ENCODE assay signal across 18 cellular contexts in genomic region chr1:160577661-160578060, GRCh38. TPM values are rescaled to one million over a fixed set of nuclear protein-coding genes. Genes with fewer than 3 reads are reported as not detected.
A peak's percentile ranks its signal among the peaks of the same experiment; 100 is the strongest.
DNase-seq lines count a peak whose midpoint lies in the region; ATAC-seq, FAIRE-seq and TF ChIP-seq lines count a peak whose summit lies in the region.
"Had no signal": no experiment of that assay in that cellular context is flagged by ENCODE, and none has a peak within 500 bp of the region (broad histone marks: within the 10 kb centered on the region; RNA-seq: fewer than 3 reads in every experiment).

No MANE protein-coding gene starts in this region.

- CTCF ChIA-PET in activated CD8-positive, alpha-beta memory T cell treated with anti-CD3 and anti-CD28 coated beads, Interleukin-2, amount 10 ng/mL, durations not matched to agents 7 days and 5 days (lab: Charles Lee) = interaction anchor here (1.1 to 7.9 kb wide), 8 partner anchors 9 to 140 kb away, joined by 3 to 120 read pairs (median 5); no protein-coding TSS in a partner anchor
- CTCF ChIA-PET in K562 (lab: Yijun Ruan, JAX; ENCODE audit: low intra/inter-chr PET ratio) = no interaction called here

- H3K27me3 ChIP-seq in OCI-LY1 (ENCODE audit: insufficient read depth, low read length) = no peaks in the 10 kb centered on the region
- H3K27me3 ChIP-seq in K562 (ENCODE audit: control insufficient read depth in 2 of 2, insufficient read depth in 2 of 2, low read length in 2 of 2) = no peaks in the 10 kb centered on the region
- no peaks in the 10 kb centered on the region for H3K27me3 ChIP-seq in small intestine (ENCODE audit: control insufficient read depth in 2 of 2, insufficient read depth in 2 of 2, low read length in 2 of 2)

- H3K9me3 ChIP-seq in OCI-LY1 (ENCODE audit: low read length) (no peaks in the 10 kb centered on the region), K562 (replicated peaks; ENCODE audit: control insufficient read depth, insufficient read depth, low read depth, low read length) (no peaks in the 10 kb centered on the region), small intestine (ENCODE audit: control insufficient read depth, low read depth) (no peaks in the 10 kb centered on the region)

- TF ChIP-seq EP300 in K562 (IDR thresholded peaks at IDR 0.05; ENCODE audit: low read length) = no peak

- H3K36me3 ChIP-seq in OCI-LY1 (ENCODE audit: insufficient read depth, low read length) (no peaks in the 10 kb centered on the region), K562 (ENCODE audit: control insufficient read depth, insufficient read depth, low read length) (no peaks in the 10 kb centered on the region), small intestine (ENCODE audit: control insufficient read depth in 2 of 2, insufficient read depth in 2 of 2, low read length in 2 of 2) (no peaks in the 10 kb centered on the region)
- H3K36me3 ChIP-seq: WERI-Rb-1 had no signal

- H3K27ac ChIP-seq in OCI-LY1 (ENCODE audit: low read depth, low read length, poor library complexity, severe bottlenecking) (peak overlapping the region; percentile 77), K562 (ENCODE audit: extremely low read depth, low read depth, low read length) (no peak overlapping the region), small intestine (ENCODE audit: low read depth in 1 of 2, low read length in 1 of 2) (no peak overlapping the region), caudate nucleus (ENCODE audit: low read depth, low read length) (no peak overlapping the region)
- H3K27ac ChIP-seq: SK-N-MC, WERI-Rb-1 had no signal

- peak overlapping the region; percentile 87 for H3K4me3 Mint-ChIP-seq in activated CD8-positive, alpha-beta memory T cell treated with anti-CD3 and anti-CD28 coated beads, Interleukin-2, amount 10 ng/mL, durations not matched to agents 7 days and 5 days
- peak overlapping the region; percentile 82 for H3K4me3 Mint-ChIP-seq in stimulated activated memory B cell treated with anti-CD40 and anti-IgM and Interleukin-4, amounts not matched to agents 10 μg/mL and 1 μg/mL and 100 μg/mL, for 72 hours
- H3K4me3 Mint-ChIP-seq: endodermal cell, nephron had no signal

- H3K4me2 ChIP-seq in OCI-LY1 (ENCODE audit: low read length) (peak overlapping the region; percentile 87), K562 (ENCODE audit: insufficient read depth, low read length) (no peak overlapping the region)

- intact Hi-C loops in K562 (cut with micrococcal nuclease) = no loop called here

- ATAC-seq in activated CD8-positive, alpha-beta memory T cell treated with anti-CD3 and anti-CD28 coated beads, Interleukin-2, amount 10 ng/mL, durations not matched to agents 7 days and 5 days = no peak
- ATAC-seq in K562 (no peak), GM19351 (IDR thresholded peaks at IDR 0.05; ENCODE audit: unreplicated experiment) (no peak)
- ATAC-seq in stimulated activated memory B cell treated with anti-CD40 and anti-IgM and Interleukin-4, amounts not matched to agents 10 μg/mL and 1 μg/mL and 100 μg/mL, for 72 hours = no peak
- ATAC-seq: left lobe of liver had no signal

- H3K36me3 Mint-ChIP-seq in activated CD8-positive, alpha-beta memory T cell treated with anti-CD3 and anti-CD28 coated beads, Interleukin-2, amount 10 ng/mL, durations not matched to agents 7 days and 5 days = peaks cover 19% of the 10 kb centered on the region
- H3K36me3 Mint-ChIP-seq in stimulated activated memory B cell treated with anti-CD40 and anti-IgM and Interleukin-4, amounts not matched to agents 10 μg/mL and 1 μg/mL and 100 μg/mL, for 72 hours = peaks cover 21% of the 10 kb centered on the region

- H3K79me2 ChIP-seq in OCI-LY1 (ENCODE audit: insufficient read depth, low read length) (peaks cover 10% of the 10 kb centered on the region; the same call in 1 of the 2 replicates), K562 (ENCODE audit: control insufficient read depth, insufficient read depth, low read length) (no peaks in the 10 kb centered on the region)

- no peak for DNase-seq in activated CD8-positive, alpha-beta memory T cell treated with anti-CD3 and anti-CD28 coated beads, Interleukin-2, amount 10 ng/mL, durations not matched to agents 7 days and 5 days
- DNase-seq in activated CD8-positive, alpha-beta memory T cell treated with anti-CD3 and anti-CD28 coated beads, Interleukin-2, amount 50 U/mL, for 4 hours = no peak
- DNase-seq in K562 (ENCODE audit: extremely low read depth in 1 of 4, low spot score in 3 of 4) (no peak), small intestine (no peak), caudate nucleus (lab: John Stamatoyannopoulos, UW) (no peak)
- DNase-seq: endodermal cell, NCI-H1092, NCI-H2171, WERI-Rb-1 had no signal

- no peaks in the 10 kb centered on the region for H3F3A ChIP-seq in OCI-LY1 (ENCODE audit: insufficient read depth, low read length)

- TF ChIP-seq POLR2A in K562 (conservative IDR thresholded peaks at IDR 0.05) = no peak

- H3K27me3 Mint-ChIP-seq in activated CD8-positive, alpha-beta memory T cell treated with anti-CD3 and anti-CD28 coated beads, Interleukin-2, amount 10 ng/mL, durations not matched to agents 7 days and 5 days = no peaks in the 10 kb centered on the region
- H3K27me3 Mint-ChIP-seq in stimulated activated memory B cell treated with anti-CD40 and anti-IgM and Interleukin-4, amounts not matched to agents 10 μg/mL and 1 μg/mL and 100 μg/mL, for 72 hours = no peaks in the 10 kb centered on the region

- POLR2A ChIA-PET in K562 (lab: Yijun Ruan, JAX) = interaction anchor here (0.8 to 1.9 kb wide), 3 partner anchors 9 to 35 kb away, joined by 3 to 6 read pairs (median 4); no protein-coding TSS in a partner anchor

- no peaks in the 10 kb centered on the region for H3K9me2 ChIP-seq in OCI-LY1 (ENCODE audit: low read depth, low read length)

- TF ChIP-seq RAD21 in K562 (CRISPR knock-in tag; conservative IDR thresholded peaks at IDR 0.05 in 1 of 2, IDR thresholded peaks at IDR 0.05 in 1 of 2) = no peak

- H3K4me1 ChIP-seq in OCI-LY1 (ENCODE audit: insufficient read depth, low read length, severe bottlenecking) (peaks cover 63% of the 10 kb centered on the region), K562 (replicated peaks in 1 of 2; ENCODE audit: control insufficient read depth in 2 of 2, insufficient read depth in 2 of 2, low read length in 2 of 2) (peaks cover 3 to 73% of the 10 kb centered on the region in 2 experiments; a peak in 4 of 5 replicates), small intestine (ENCODE audit: control insufficient read depth in 2 of 2, insufficient read depth in 1 of 2, low read depth in 1 of 2, low read length in 1 of 2) (no peaks in the 10 kb centered on the region)

- TF ChIP-seq CTCF in OCI-LY1 (IDR thresholded peaks at IDR 0.05; ENCODE audit: low read length) = no peak
- no peak for TF ChIP-seq CTCF in K562 (IDR thresholded peaks at IDR 0.05 in 2 of 3, conservative IDR thresholded peaks at IDR 0.05 in 1 of 3; ENCODE audit: insufficient read depth in 2 of 3, low read depth in 1 of 3, low read length in 3 of 3)

- peak overlapping the region; percentile 97 for H3K27ac Mint-ChIP-seq in activated CD8-positive, alpha-beta memory T cell treated with anti-CD3 and anti-CD28 coated beads, Interleukin-2, amount 10 ng/mL, durations not matched to agents 7 days and 5 days
- peak overlapping the region; percentile 84 for H3K27ac Mint-ChIP-seq in stimulated activated memory B cell treated with anti-CD40 and anti-IgM and Interleukin-4, amounts not matched to agents 10 μg/mL and 1 μg/mL and 100 μg/mL, for 72 hours
- H3K27ac Mint-ChIP-seq: endodermal cell, nephron had no signal

- H3K9ac ChIP-seq in OCI-LY1 (ENCODE audit: low read length) = peak overlapping the region; percentile 82
- no peak overlapping the region for H3K9ac ChIP-seq in K562 (ENCODE audit: insufficient read depth in 1 of 2, low read depth in 2 of 2, low read length in 2 of 2)

- in situ Hi-C loops in K562 (cut with MboI) = no loop called here

- H3K4me1 Mint-ChIP-seq in activated CD8-positive, alpha-beta memory T cell treated with anti-CD3 and anti-CD28 coated beads, Interleukin-2, amount 10 ng/mL, durations not matched to agents 7 days and 5 days = peaks cover 64% of the 10 kb centered on the region
- peaks cover 74% of the 10 kb centered on the region for H3K4me1 Mint-ChIP-seq in stimulated activated memory B cell treated with anti-CD40 and anti-IgM and Interleukin-4, amounts not matched to agents 10 μg/mL and 1 μg/mL and 100 μg/mL, for 72 hours
- H3K4me1 Mint-ChIP-seq: endodermal cell, nephron had no signal

- H3K9me3 Mint-ChIP-seq in activated CD8-positive, alpha-beta memory T cell treated with anti-CD3 and anti-CD28 coated beads, Interleukin-2, amount 10 ng/mL, durations not matched to agents 7 days and 5 days (ENCODE audit: low read depth) = no peaks in the 10 kb centered on the region
- H3K9me3 Mint-ChIP-seq in stimulated activated memory B cell treated with anti-CD40 and anti-IgM and Interleukin-4, amounts not matched to agents 10 μg/mL and 1 μg/mL and 100 μg/mL, for 72 hours = no peaks in the 10 kb centered on the region
- H3K9me3 Mint-ChIP-seq: endodermal cell had no signal

- no peaks in the 10 kb centered on the region for H4K20me1 ChIP-seq in OCI-LY1 (ENCODE audit: insufficient read depth, low read length)
- H4K20me1 ChIP-seq in K562 (replicated peaks; ENCODE audit: control insufficient read depth, insufficient read depth, low read length) = no peaks in the 10 kb centered on the region

- H3K9me1 ChIP-seq in K562 (ENCODE audit: control insufficient read depth, insufficient read depth, low read length) = no peaks in the 10 kb centered on the region

- FAIRE-seq in K562 (lab: Jason Lieb, UNC) (no peak), small intestine (lab: Jason Lieb, UNC) (no peak)
- FAIRE-seq: G401.6, HTR-8/SVneo had no signal

- H3K4me3 ChIP-seq in OCI-LY1 (ENCODE audit: low read depth, low read length, poor library complexity, severe bottlenecking) (peak overlapping the region; percentile 67), K562 (no peak overlapping the region), small intestine (ENCODE audit: low read depth in 1 of 2, low read length in 2 of 2) (no peak overlapping the region)
- H3K4me3 ChIP-seq: SK-N-MC had no signal

- no TSS peak for BruUV-seq in K562 (replicated peaks; lab: Mats Ljungman, UMichigan)

- 70% methylated on average over 2 of the region's 2 CpGs for WGBS in K562 (ENCODE audit: insufficient coverage, low coverage, missing lambda C conversion rate)
- WGBS in small intestine, 3 donors = 72 to 82% (median 75%) methylated on average over 2 of the region's 2 CpGs

- H2AFZ ChIP-seq in OCI-LY1 (ENCODE audit: low read length) (no peak overlapping the region), K562 (ENCODE audit: low read depth, low read length) (peak overlapping the region; percentile 48)

RNA-seq across cellular contexts. Expression of gene CD84, which starts 1.6 kb away (rescaled TPM):
- total RNA-seq in activated CD8-positive, alpha-beta memory T cell treated with anti-CD3 and anti-CD28 coated beads, Interleukin-2, amount 10 ng/mL, durations not matched to agents 7 days and 5 days = 10 to 100 TPM; 29.9 to 34.6 TPM
- total RNA-seq in K562 (2011; cell fraction: chromatin; rRNA removed; ENCODE audit: low replicate concordance) = 3.9 and 4.7 TPM in 2 replicates
- 1.5 and 2.4 TPM in 2 replicates for total RNA-seq in K562 (2011; cell fraction: nucleolus; rRNA removed)
- 2.9 and 3.3 TPM in 2 replicates for total RNA-seq in K562 (2011; cell fraction: nucleoplasm; rRNA removed)
- total RNA-seq in K562 (2014; rRNA removed) = 0.82 and 1.4 TPM in 2 replicates
- total RNA-seq in K562 (2014; rRNA removed; fragmentation: Illumina TruSeq; extraction: Trizol) = 2.2 and 2.5 TPM in 2 replicates
- total RNA-seq in K562 (2015; rRNA removed; fragmentation: Illumina TruSeq; extraction: Trizol) = 6.8 TPM in 2 replicates
- total RNA-seq in K562 (2021) = 1.9 and 2.5 TPM in 2 replicates
- 2.0 and 7.3 TPM in 2 replicates for polyA plus RNA-seq in K562 (2011; rRNA removed)
- 0.37 and 4.0 TPM in 2 replicates for polyA plus RNA-seq in K562 (2011; cell fraction: cytosol; rRNA removed)
- 2.0 and 6.2 TPM in 2 replicates for polyA plus RNA-seq in K562 (2011; cell fraction: nucleus; rRNA removed)
- polyA plus RNA-seq in K562 (2012) = 3.1 and 5.8 TPM in 2 replicates
- 3.1 and 3.5 TPM in 2 replicates for polyA plus RNA-seq in K562 (2014; fragmentation: Illumina TruSeq; extraction: Trizol)
- 1 to 10 TPM; 1.0 to 1.5 TPM for polyA plus RNA-seq in K562 (2014; fragmentation: Nextera tagmentation; extraction: Ambion mirVana)
- 1.6 and 1.8 TPM in 2 replicates for polyA plus RNA-seq in K562 (2014; rRNA removed)
- polyA minus RNA-seq in K562 (2011; rRNA and poly(A)+ RNA removed) = 3.3 and 12.3 TPM in 2 replicates
- polyA minus RNA-seq in K562 (2011; cell fraction: cytosol; rRNA and poly(A)+ RNA removed) = 0.48 and 1.8 TPM in 2 replicates
- 0.94 and 7.8 TPM in 2 replicates for polyA minus RNA-seq in K562 (2011; cell fraction: nucleus; rRNA and poly(A)+ RNA removed)
- polyA plus RNA-seq in small intestine = under 1 TPM; 0.22 to 0.94 (median 0.27) TPM
- total RNA-seq: A673, endodermal cell had no signal

RNA-seq across cellular contexts. Expression of gene SLAMF6, which starts 54.6 kb away (rescaled TPM):
- total RNA-seq in activated CD8-positive, alpha-beta memory T cell treated with anti-CD3 and anti-CD28 coated beads, Interleukin-2, amount 10 ng/mL, durations not matched to agents 7 days and 5 days = 10 to 100 TPM; 28.8 to 31.0 TPM
- 0.33 and 0.60 TPM in 2 replicates for total RNA-seq in K562 (2011; cell fraction: chromatin; rRNA removed; ENCODE audit: low replicate concordance)
- total RNA-seq in K562 (2011; cell fraction: nucleolus; rRNA removed) = 0.66 and 0.67 TPM in 2 replicates
- total RNA-seq in K562 (2011; cell fraction: nucleoplasm; rRNA removed) = 1.1 and 1.5 TPM in 2 replicates
- total RNA-seq in K562 (2014; rRNA removed) (0.94 and 1.1 TPM in 2 replicates), K562 (2014; rRNA removed; fragmentation: Illumina TruSeq; extraction: Trizol) (1.8 and 2.0 TPM in 2 replicates), K562 (2015; rRNA removed; fragmentation: Illumina TruSeq; extraction: Trizol) (3.9 and 4.8 TPM in 2 replicates), K562 (2021) (0.87 and 1.0 TPM in 2 replicates)
- polyA plus RNA-seq in K562 (2011; rRNA removed) (0.70 and 0.77 TPM in 2 replicates), K562 (2014; fragmentation: Illumina TruSeq; extraction: Trizol) (2.0 and 2.9 TPM in 2 replicates), K562 (2014; fragmentation: Nextera tagmentation; extraction: Ambion mirVana) (1 to 10 TPM in 1 of 2 experiments, under 1 TPM in 1; 0.56 to 1.7 TPM), K562 (2014; rRNA removed) (0.90 and 1.6 TPM in 2 replicates), small intestine (1 to 10 TPM in 1 of 3 donors, under 1 TPM in 2; 0.22 to 1.6 (median 0.81) TPM)
- polyA plus RNA-seq in K562 (2011; cell fraction: cytosol; rRNA removed) = 0.43 and 0.80 TPM in 2 replicates
- 0.27 and 0.38 TPM in 2 replicates for polyA plus RNA-seq in K562 (2011; cell fraction: nucleus; rRNA removed)
- polyA plus RNA-seq in K562 (2012) = 3.0 and 10.1 TPM in 2 replicates
- 0.84 and 1.5 TPM in 2 replicates for polyA minus RNA-seq in K562 (2011; rRNA and poly(A)+ RNA removed)
- 0.73 TPM in 1 of 2 replicates, not detected in the other for polyA minus RNA-seq in K562 (2011; cell fraction: cytosol; rRNA and poly(A)+ RNA removed)
- 0.22 and 0.27 TPM in 2 replicates for polyA minus RNA-seq in K562 (2011; cell fraction: nucleus; rRNA and poly(A)+ RNA removed)
- total RNA-seq: A673, endodermal cell had no signal

Comparison
In these comparisons a context has a peak if more than half of its experiments do, and no peak if none do; other contexts are left out.
1. RNA of gene SLAMF6, which starts 54.6 kb away (total RNA-seq): 28.8 to 31.0 TPM in activated CD8-positive, alpha-beta memory T cell treated with anti-CD3 and anti-CD28 coated beads, Interleukin-2, amount 10 ng/mL, durations not matched to agents 7 days and 5 days; 0.33 to 4.8 TPM in K562; every median in the first group is over 4 times any median in the second.